13 cellular contexts compared by ENCODE assay signal in the genomic region with DNA sequence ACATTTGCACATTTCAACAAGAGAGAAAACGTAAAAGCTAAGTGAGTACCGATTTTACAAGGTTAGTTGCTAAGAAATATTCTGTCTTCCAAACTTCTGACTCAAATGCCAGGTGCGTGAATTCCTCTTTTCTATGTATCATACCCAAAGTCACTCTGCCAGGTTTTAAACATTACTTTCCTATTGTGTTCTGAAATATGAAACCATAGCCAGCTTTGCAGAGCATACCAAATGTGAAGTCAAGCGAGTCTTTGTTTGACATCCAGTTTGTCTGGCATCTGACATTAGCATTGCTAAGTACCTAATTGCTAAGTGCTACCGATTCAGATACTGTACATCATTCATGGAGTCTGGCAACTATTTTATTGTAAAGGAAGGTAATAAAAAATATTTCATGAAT.
DNase-seq lines count a peak whose midpoint lies in the region; ATAC-seq lines count a peak whose summit lies in the region.
"Had no signal": no experiment of that assay in that cellular context is flagged by ENCODE, and none has a peak within 500 bp of the region (broad histone marks: within the 10 kb centered on the region; RNA-seq: fewer than 3 reads in every experiment).

No MANE protein-coding gene starts in this region.

- DNase-seq in Caki2 (ENCODE audit: low read depth) (peak; percentile 61), NCI-H1092 treated with DMSO at 0.1 percent for 48 hours (lab: John Stamatoyannopoulos, UW) (peak; percentile 40), NCI-H748 (lab: John Stamatoyannopoulos, UW; ENCODE audit: unreplicated experiment) (peak; percentile 93), dedifferentiated amniotic fluid mesenchymal stem cell (ENCODE audit: extremely low spot score) (peak; percentile 17), epidermal melanocyte (ENCODE audit: insufficient read length, low spot score) (no peak)
- DNase-seq in activated CD4-positive, alpha-beta T cell treated with anti-CD3 and anti-CD28 coated beads, Interleukin-2, amount 50 U/mL, for 4 hours: no peak
- DNase-seq: activated CD8-positive, alpha-beta T cell treated with anti-CD3 and anti-CD28 coated beads, Interleukin-2, amount 10 ng/mL, durations not matched to agents 7 days and 5 days; Karpas-422; OCI-M1; stimulated activated CD4-positive, alpha-beta T cell treated with anti-CD3 and anti-CD28 coated beads, Interleukin-2, amount 100 ng/mL, for 24 hours; stimulated activated naive CD8-positive, alpha-beta T cell treated with anti-CD3 and anti-CD28 coated beads, Interleukin-15, Interleukin-2, amounts not matched to agents 100 U/mL and 50 U/mL, for 24 hours had no signal

- in situ Hi-C loops in Caki2 (cut with HindIII; ENCODE audit: low pct_unique_long_range_greater_than_20kb, low sequenced_read_pairs): no loop called here

- ATAC-seq in HG03108 (IDR thresholded peaks at IDR 0.05; ENCODE audit: unreplicated experiment) (no peak), HG03342 (IDR thresholded peaks at IDR 0.05; ENCODE audit: unreplicated experiment) (no peak)
- ATAC-seq: activated CD8-positive, alpha-beta T cell treated with anti-CD3 and anti-CD28 coated beads, Interleukin-2, amount 10 ng/mL, durations not matched to agents 7 days and 5 days; stimulated activated naive CD8-positive, alpha-beta T cell treated with anti-CD3 and anti-CD28 coated beads, Interleukin-15, Interleukin-2, amounts not matched to agents 100 U/mL and 50 U/mL, for 24 hours had no signal

Comparison
In these comparisons a context has a peak if more than half of its experiments do, and no peak if none do; other contexts are left out.
1. DNase-seq: peak in Caki2 (single experiment), NCI-H1092 treated with DMSO at 0.1 percent for 48 hours (single experiment), NCI-H748 (single experiment) and dedifferentiated amniotic fluid mesenchymal stem cell (single experiment); none in epidermal melanocyte (single experiment) and activated CD4-positive, alpha-beta T cell treated with anti-CD3 and anti-CD28 coated beads, Interleukin-2, amount 50 U/mL, for 4 hours (0 of 2).